Comparison of ENCODE assay signal across 8 cellular contexts in genomic region chr17:50149099-50149424, GRCh38. TPM values are rescaled to one million over a fixed set of nuclear protein-coding genes. Genes with fewer than 3 reads are reported as not detected.
DNase-seq lines count a peak whose midpoint lies in the region; ATAC-seq lines count a peak whose summit lies in the region.

No MANE protein-coding gene starts in this region.

- peak overlapping the region; percentile 91 to 100 (median 95) for H3K4me3 Mint-ChIP-seq in IgD-negative memory B cell
- peak overlapping the region; percentile 97 for H3K4me3 Mint-ChIP-seq in natural killer cell treated with Interleukin-12 subunit alpha and Interleukin-12 subunit beta and Interleukin-15 and Interleukin-18, amount 100 ng/mL, for 72 hours

- H3K9me3 Mint-ChIP-seq in IgD-negative memory B cell, result no peaks in the 10 kb centered on the region
- H3K9me3 Mint-ChIP-seq in natural killer cell treated with Interleukin-12 subunit alpha and Interleukin-12 subunit beta and Interleukin-15 and Interleukin-18, amount 100 ng/mL, for 72 hours, result no peaks in the 10 kb centered on the region

- H3K4me2 ChIP-seq in BLaER1, result peak overlapping the region; percentile 100

- no peaks in the 10 kb centered on the region for H3K27me3 ChIP-seq in BLaER1

- peaks cover 47% of the 10 kb centered on the region for H4K20me1 ChIP-seq in BLaER1

- peaks cover 25% of the 10 kb centered on the region for H3K36me3 ChIP-seq in BLaER1

- H3K27me3 Mint-ChIP-seq in IgD-negative memory B cell, result no peaks in the 10 kb centered on the region
- no peaks in the 10 kb centered on the region for H3K27me3 Mint-ChIP-seq in natural killer cell treated with Interleukin-12 subunit alpha and Interleukin-12 subunit beta and Interleukin-15 and Interleukin-18, amount 100 ng/mL, for 72 hours

- H3K27ac Mint-ChIP-seq in IgD-negative memory B cell, result peak overlapping the region; percentile 91 to 99 (median 95)
- H3K27ac Mint-ChIP-seq in natural killer cell treated with Interleukin-12 subunit alpha and Interleukin-12 subunit beta and Interleukin-15 and Interleukin-18, amount 100 ng/mL, for 72 hours, result peak overlapping the region; percentile 97

- H3K9me3 ChIP-seq in BLaER1, result no peaks in the 10 kb centered on the region

- H3K4me1 Mint-ChIP-seq in IgD-negative memory B cell, result peaks cover 15 to 31% (median 25%) of the 10 kb centered on the region in 3 donors
- H3K4me1 Mint-ChIP-seq in natural killer cell treated with Interleukin-12 subunit alpha and Interleukin-12 subunit beta and Interleukin-15 and Interleukin-18, amount 100 ng/mL, for 72 hours (ENCODE audit: low read depth in 2 of 2), result peaks cover 38 to 39% of the 10 kb centered on the region in 2 donors

- ATAC-seq in natural killer cell treated with Interleukin-12 subunit alpha and Interleukin-12 subunit beta and Interleukin-15 and Interleukin-18, amount 100 ng/mL, for 72 hours, result no peak
- no peak for ATAC-seq in HG03025 (IDR thresholded peaks at IDR 0.05; ENCODE audit: low FRiP score, unreplicated experiment)

- H3K4me1 ChIP-seq in BLaER1, result peaks cover 58% of the 10 kb centered on the region

- peaks cover 14% of the 10 kb centered on the region for H3K36me3 Mint-ChIP-seq in IgD-negative memory B cell
- H3K36me3 Mint-ChIP-seq in natural killer cell treated with Interleukin-12 subunit alpha and Interleukin-12 subunit beta and Interleukin-15 and Interleukin-18, amount 100 ng/mL, for 72 hours, result peaks cover 10% of the 10 kb centered on the region

- peak overlapping the region; percentile 98 for H3K4me3 ChIP-seq in BLaER1

- no peak for DNase-seq in natural killer cell treated with Interleukin-12 subunit alpha and Interleukin-12 subunit beta and Interleukin-15 and Interleukin-18, amount 100 ng/mL, for 72 hours (ENCODE audit: low spot score)
- no peak for DNase-seq in COR-L47 (lab: John Stamatoyannopoulos, UW)
- DNase-seq in activated CD4-positive, alpha-beta T cell treated with anti-CD3 and anti-CD28 coated beads, Interleukin-2, amount 50 U/mL, for 4 hours, result no peak
- no peak for DNase-seq in ecto neural progenitor cell (ENCODE audit: low spot score)

- peak overlapping the region; percentile 98 for H3K9ac ChIP-seq in BLaER1

- peak overlapping the region; percentile 98 for H3K27ac ChIP-seq in BLaER1
- peak overlapping the region; percentile 65 for H3K27ac ChIP-seq in cingulate gyrus (ENCODE audit: low read depth, low read length)

RNA-seq across cellular contexts. Expression of gene PPP1R9B, which starts 1.4 kb away (rescaled TPM):
- polyA plus RNA-seq in IgD-negative memory B cell, result 4.2 TPM
- total RNA-seq in natural killer cell treated with Interleukin-12 subunit alpha and Interleukin-12 subunit beta and Interleukin-15 and Interleukin-18, amount 100 ng/mL, for 72 hours, result 100 to 1,000 TPM in 1 of 2 donors, 10 to 100 TPM in 1; 96.0 to 110 TPM

RNA-seq across cellular contexts. Expression of gene SGCA, which starts 16.7 kb away (rescaled TPM):
- 2.9 TPM for polyA plus RNA-seq in IgD-negative memory B cell
- total RNA-seq in natural killer cell treated with Interleukin-12 subunit alpha and Interleukin-12 subunit beta and Interleukin-15 and Interleukin-18, amount 100 ng/mL, for 72 hours, result under 1 TPM in 1 of 2 donors, not detected in 1; 0.42 TPM

RNA-seq across cellular contexts. Expression of gene SAMD14, which starts 19.1 kb away (rescaled TPM):
- polyA plus RNA-seq in IgD-negative memory B cell, result 0.15 TPM
- 1 to 10 TPM; 2.6 to 5.0 TPM for total RNA-seq in natural killer cell treated with Interleukin-12 subunit alpha and Interleukin-12 subunit beta and Interleukin-15 and Interleukin-18, amount 100 ng/mL, for 72 hours

RNA-seq across cellular contexts. Expression of gene COL1A1, which starts 52.4 kb away (rescaled TPM):
- polyA plus RNA-seq in IgD-negative memory B cell, result 0.74 TPM
- 1 to 10 TPM in 1 of 2 donors, not detected in 1; 1.7 TPM for total RNA-seq in natural killer cell treated with Interleukin-12 subunit alpha and Interleukin-12 subunit beta and Interleukin-15 and Interleukin-18, amount 100 ng/mL, for 72 hours

RNA-seq across cellular contexts. Expression of gene PDK2, which starts 53.9 kb away (rescaled TPM):
- 38.8 TPM for polyA plus RNA-seq in IgD-negative memory B cell
- total RNA-seq in natural killer cell treated with Interleukin-12 subunit alpha and Interleukin-12 subunit beta and Interleukin-15 and Interleukin-18, amount 100 ng/mL, for 72 hours, result 10 to 100 TPM; 11.8 to 13.7 TPM
